Comparison of ENCODE assay signal across 8 cellular contexts in genomic region chr1:101474039-101474665, GRCh38.
A peak's percentile ranks its signal among the peaks of the same experiment; 100 is the strongest.
DNase-seq lines count a peak whose midpoint lies in the region; ATAC-seq lines count a peak whose summit lies in the region.

No MANE protein-coding gene starts in this region.

- no peaks in the 10 kb centered on the region for H3K27me3 ChIP-seq in iPS DF 6.9 (ENCODE audit: control insufficient read depth, insufficient read depth, low read length)

- H3K4me3 ChIP-seq in iPS DF 6.9 (ENCODE audit: low read length), result no peak overlapping the region

- H3K4me1 ChIP-seq in iPS DF 6.9 (ENCODE audit: control insufficient read depth, insufficient read depth, low read length), result no peaks in the 10 kb centered on the region

- no peak overlapping the region for H3K27ac ChIP-seq in iPS DF 6.9 (ENCODE audit: low read length)

- DNase-seq in ELR (ENCODE audit: low read depth) (peak; percentile 57), OCI-M2 (lab: John Stamatoyannopoulos, UW; ENCODE audit: unreplicated experiment) (peak; percentile 30), iPS DF 6.9 (ENCODE audit: low read depth, low spot score) (peak; percentile 25), NCI-H2029 (lab: John Stamatoyannopoulos, UW) (no peak), amygdala (lab: John Stamatoyannopoulos, UW) (no peak)
- DNase-seq in activated CD8-positive, alpha-beta memory T cell treated with anti-CD3 and anti-CD28 coated beads for 24 hours, result no peak

- ATAC-seq in HG02642 (IDR thresholded peaks at IDR 0.05; ENCODE audit: poor library complexity, unreplicated experiment) (peak; percentile 53), GM21526 (IDR thresholded peaks at IDR 0.05; ENCODE audit: low FRiP score, unreplicated experiment) (no peak)

- H3K36me3 ChIP-seq in iPS DF 6.9 (ENCODE audit: control insufficient read depth, insufficient read depth, low read length), result no peaks in the 10 kb centered on the region

- WGBS in iPS DF 6.9 (ENCODE audit: insufficient coverage, insufficient read length), result no CpG with 5 or more reads among the region's 1 CpG

- no peaks in the 10 kb centered on the region for H3K9me3 ChIP-seq in iPS DF 6.9 (ENCODE audit: control insufficient read depth, insufficient read depth, low read length)

Comparison
In these comparisons a context has a peak if more than half of its experiments do, and no peak if none do; other contexts are left out.
1. DNase-seq: peak in ELR (single experiment), OCI-M2 (single experiment) and iPS DF 6.9 (single experiment); none in activated CD8-positive, alpha-beta memory T cell treated with anti-CD3 and anti-CD28 coated beads for 24 hours (single experiment), NCI-H2029 (single experiment) and amygdala (0 of 56).